ENCODE assay signal across 22 cellular contexts in genomic region chr6:17207281-17207680, GRCh38.
"Had no signal": no experiment of that assay in that cellular context is flagged by ENCODE, and none has a peak within 500 bp of the region (broad histone marks: within the 10 kb centered on the region; RNA-seq: fewer than 3 reads in every experiment).

No MANE protein-coding gene starts in this region.

- H3K27me3 Mint-ChIP-seq: activated naive CD4-positive, alpha-beta T cell treated with anti-CD3 and anti-CD28 coated beads, Interleukin-2, amount 10 ng/mL, durations not matched to agents 7 days and 5 days had no signal

- H3K36me3 Mint-ChIP-seq: activated naive CD4-positive, alpha-beta T cell treated with anti-CD3 and anti-CD28 coated beads, Interleukin-2, amount 10 ng/mL, durations not matched to agents 7 days and 5 days; activated naive CD8-positive, alpha-beta T cell treated with anti-CD3 and anti-CD28 coated beads for 36 hours had no signal

- H3K27ac ChIP-seq: SJSA1 had no signal

- H3K9me3 Mint-ChIP-seq: activated CD8-positive, alpha-beta T cell treated with anti-CD3 and anti-CD28 coated beads for 36 hours; activated naive CD8-positive, alpha-beta T cell treated with anti-CD3 and anti-CD28 coated beads for 36 hours; activated T-helper 2 cell treated with anti-CD3 and anti-CD28 coated beads, Interferon-gamma antibody, Interleukin-2, Interleukin-4, amounts not matched to agents 10 μg/mL and 5 μg/mL and 100 μg/mL, durations not matched to agents 14 hours and 24 hours and 36 hours; T-helper 2 cell treated with Interferon-gamma antibody and Interleukin-4, amounts not matched to agents 5 μg/mL and 100 μg/mL, for 36 hours had no signal

- DNase-seq: activated CD4-positive, alpha-beta T cell treated with anti-CD3 and anti-CD28 coated beads for 4 hours; activated CD8-positive, alpha-beta memory T cell treated with anti-CD3 and anti-CD28 coated beads, Interleukin-2, amount 50 U/mL, for 4 hours; activated CD8-positive, alpha-beta T cell treated with anti-CD3 and anti-CD28 coated beads for 36 hours; activated gamma-delta T cell treated with Interleukin-2 at 50 U/mL for 16 hours; activated naive CD4-positive, alpha-beta T cell treated with anti-CD3 and anti-CD28 coated beads, Interleukin-2, amount 10 ng/mL, durations not matched to agents 7 days and 5 days; activated naive CD8-positive, alpha-beta T cell treated with anti-CD3 and anti-CD28 coated beads for 36 hours; activated T-cell treated with anti-CD3 and anti-CD28 coated beads, Interleukin-2, amount 50 U/mL, for 72 hours; cerebellar nuclear complex; MM.1S; NCI-H1105; NCI-H1436; NCI-H1930; NCI-H524 treated with DMSO at 0.1 percent for 48 hours; NCI-H748 treated with DMSO at 0.1 percent for 48 hours; PC-3; SHP77; SW 1271 had no signal

- H3K4me3 Mint-ChIP-seq: activated CD8-positive, alpha-beta T cell treated with anti-CD3 and anti-CD28 coated beads for 36 hours; activated naive CD4-positive, alpha-beta T cell treated with anti-CD3 and anti-CD28 coated beads, Interleukin-2, amount 10 ng/mL, durations not matched to agents 7 days and 5 days; activated naive CD8-positive, alpha-beta T cell treated with anti-CD3 and anti-CD28 coated beads for 36 hours; activated T-cell treated with anti-CD3 and anti-CD28 coated beads, Interleukin-2, amount 50 U/mL, for 72 hours; T-helper 2 cell treated with Interferon-gamma antibody and Interleukin-4, amounts not matched to agents 5 μg/mL and 100 μg/mL, for 36 hours had no signal

- H3K27me3 ChIP-seq: SJSA1 had no signal

- H3K4me3 ChIP-seq: SJSA1 had no signal

- ATAC-seq: activated CD4-positive, CD25-positive, alpha-beta regulatory T cell treated with anti-CD3 and anti-CD28 coated beads, Interleukin-2, amount 50 U/mL, for 24 hours; activated CD8-positive, alpha-beta T cell treated with anti-CD3 and anti-CD28 coated beads for 36 hours; activated T-cell treated with anti-CD3 and anti-CD28 coated beads, Interleukin-2, amount 50 U/mL, for 72 hours; PC-3; SK-N-SH treated with all-trans-retinoic acid at 6 μM for 48 hours had no signal

- H3K9me3 ChIP-seq: SJSA1 had no signal

- H3K4me1 Mint-ChIP-seq: activated naive CD4-positive, alpha-beta T cell treated with anti-CD3 and anti-CD28 coated beads, Interleukin-2, amount 10 ng/mL, durations not matched to agents 7 days and 5 days; activated naive CD8-positive, alpha-beta T cell treated with anti-CD3 and anti-CD28 coated beads for 36 hours had no signal

- H3K27ac Mint-ChIP-seq: activated CD8-positive, alpha-beta T cell treated with anti-CD3 and anti-CD28 coated beads for 36 hours; activated naive CD4-positive, alpha-beta T cell treated with anti-CD3 and anti-CD28 coated beads, Interleukin-2, amount 10 ng/mL, durations not matched to agents 7 days and 5 days; activated naive CD8-positive, alpha-beta T cell treated with anti-CD3 and anti-CD28 coated beads for 36 hours; activated T-cell treated with anti-CD3 and anti-CD28 coated beads, Interleukin-2, amount 50 U/mL, for 72 hours; activated T-helper 2 cell treated with anti-CD3 and anti-CD28 coated beads, Interferon-gamma antibody, Interleukin-2, Interleukin-4, amounts not matched to agents 10 μg/mL and 5 μg/mL and 100 μg/mL, durations not matched to agents 14 hours and 24 hours and 36 hours; T-helper 2 cell treated with Interferon-gamma antibody and Interleukin-4, amounts not matched to agents 5 μg/mL and 100 μg/mL, for 36 hours had no signal
